ENCODE assay signal across 29 cellular contexts in genomic region chr1:164226977-164227376, GRCh38.
"Had no signal": no experiment of that assay in that cellular context is flagged by ENCODE, and none has a peak within 500 bp of the region (broad histone marks: within the 10 kb centered on the region; RNA-seq: fewer than 3 reads in every experiment).

No MANE protein-coding gene starts in this region.

- H3K4me1 ChIP-seq: stomach, suprapubic skin, testis, thyroid gland, tibial nerve, transverse colon, upper lobe of left lung, upper lobe of right lung, uterus, vagina had no signal

- FAIRE-seq: urothelium cell line had no signal

- H3K4me3 ChIP-seq: stomach, suprapubic skin, testis, thoracic aorta, thyroid gland, tibial artery, tibial nerve, transverse colon, upper lobe of left lung, upper lobe of right lung, uterus, vagina had no signal

- H3K27me3 ChIP-seq: stomach, suprapubic skin, testis, thyroid gland, tibial artery, tibial nerve, transverse colon, upper lobe of left lung, upper lobe of right lung, uterus, vagina had no signal

- H3K27me3 Mint-ChIP-seq: stimulated activated memory B cell treated with anti-CD40 and anti-IgM and Interleukin-4, amounts not matched to agents 10 μg/mL and 1 μg/mL and 100 μg/mL, for 72 hours; stimulated activated naive B cell treated with anti-CD40 and anti-IgM and Interleukin-4, amounts not matched to agents 10 μg/mL and 1 μg/mL and 100 μg/mL, for 72 hours; stimulated activated naive CD8-positive, alpha-beta T cell treated with anti-CD3 and anti-CD28 coated beads, Interleukin-15, amount 100 ng/mL, for 72 hours; stimulated activated naive CD8-positive, alpha-beta T cell treated with anti-CD3 and anti-CD28 coated beads, Interleukin-15, Interleukin-2, amounts not matched to agents 100 ng/mL and 50 ng/mL, for 24 hours; type B pancreatic cell had no signal

- ATAC-seq: stimulated activated effector memory CD8-positive, alpha-beta T cell treated with anti-CD3 and anti-CD28 coated beads, Interleukin-12 subunit alpha, Interleukin-12 subunit beta, amount 100 ng/mL, for 72 hours; stimulated activated memory B cell treated with anti-CD40 and anti-IgM and Interleukin-4, amounts not matched to agents 10 μg/mL and 1 μg/mL and 100 μg/mL, for 72 hours; stimulated activated naive B cell treated with anti-CD40 and anti-IgM and Interleukin-4, amounts not matched to agents 10 μg/mL and 1 μg/mL and 100 μg/mL, for 72 hours; stimulated activated naive CD8-positive, alpha-beta T cell treated with anti-CD3 and anti-CD28 coated beads, Interleukin-15, amount 100 ng/mL, for 72 hours; stimulated activated naive CD8-positive, alpha-beta T cell treated with anti-CD3 and anti-CD28 coated beads, Interleukin-15, Interleukin-2, amounts not matched to agents 100 U/mL and 50 U/mL, for 24 hours; upper lobe of right lung had no signal

- H3K27ac Mint-ChIP-seq: stimulated activated effector memory CD8-positive, alpha-beta T cell treated with anti-CD3 and anti-CD28 coated beads, Interleukin-12 subunit alpha, Interleukin-12 subunit beta, amount 100 ng/mL, for 72 hours; stimulated activated memory B cell treated with anti-CD40 and anti-IgM and Interleukin-4, amounts not matched to agents 10 μg/mL and 1 μg/mL and 100 μg/mL, for 72 hours; stimulated activated naive B cell treated with anti-CD40 and anti-IgM and Interleukin-4, amounts not matched to agents 10 μg/mL and 1 μg/mL and 100 μg/mL, for 72 hours; stimulated activated naive CD8-positive, alpha-beta T cell treated with anti-CD3 and anti-CD28 coated beads, Interleukin-15, amount 100 ng/mL, for 72 hours; stimulated activated naive CD8-positive, alpha-beta T cell treated with anti-CD3 and anti-CD28 coated beads, Interleukin-15, Interleukin-2, amounts not matched to agents 100 ng/mL and 50 ng/mL, for 24 hours; type B pancreatic cell had no signal

- H3K27ac ChIP-seq: stomach, suprapubic skin, testis, thoracic aorta, thyroid gland, tibial artery, tibial nerve, transverse colon, upper lobe of left lung, upper lobe of right lung, uterus, vagina had no signal

- DNase-seq: stimulated activated CD4-positive, alpha-beta T cell treated with anti-CD3 and anti-CD28 coated beads, Interleukin-2, amount 100 ng/mL, for 48 hours; stimulated activated CD4-positive, alpha-beta T cell treated with anti-CD3 and anti-CD28 coated beads, Interleukin-4, amount 100 ng/mL, for 1 hour; stimulated activated CD4-positive, alpha-beta T cell treated with anti-CD3 and anti-CD28 coated beads, Interleukin-4, amount 100 ng/mL, for 24 hours; stimulated activated CD4-positive, alpha-beta T cell treated with anti-CD3 and anti-CD28 coated beads, Interleukin-4, amount 100 ng/mL, for 4 hours; stimulated activated CD8-positive, alpha-beta memory T cell treated with anti-CD3 and anti-CD28 coated beads, Interleukin-4, amount 100 ng/mL, for 48 hours; stimulated activated naive B cell treated with anti-CD40 and anti-IgM and Interleukin-4, amounts not matched to agents 10 μg/mL and 1 μg/mL and 100 μg/mL, for 72 hours; stimulated activated naive CD4-positive, alpha-beta T cell; stimulated activated naive CD4-positive, alpha-beta T cell treated with Interleukin-2 at 50 U/mL for 16 hours; stimulated activated naive CD8-positive, alpha-beta T cell treated with anti-CD3 and anti-CD28 coated beads, Interleukin-15, amount 100 ng/mL, for 72 hours; stimulated activated naive CD8-positive, alpha-beta T cell treated with anti-CD3 and anti-CD28 coated beads, Interleukin-15, Interleukin-2, amounts not matched to agents 100 U/mL and 50 U/mL, for 24 hours; stomach; substantia nigra; testis; thyroid gland; tibial artery; transverse colon; trophoblast cell; upper lobe of left lung; upper lobe of right lung; uterus had no signal

- H3K4me1 Mint-ChIP-seq: stimulated activated effector memory CD8-positive, alpha-beta T cell treated with anti-CD3 and anti-CD28 coated beads, Interleukin-12 subunit alpha, Interleukin-12 subunit beta, amount 100 ng/mL, for 72 hours; stimulated activated memory B cell treated with anti-CD40 and anti-IgM and Interleukin-4, amounts not matched to agents 10 μg/mL and 1 μg/mL and 100 μg/mL, for 72 hours; stimulated activated naive B cell treated with anti-CD40 and anti-IgM and Interleukin-4, amounts not matched to agents 10 μg/mL and 1 μg/mL and 100 μg/mL, for 72 hours; stimulated activated naive CD8-positive, alpha-beta T cell treated with anti-CD3 and anti-CD28 coated beads, Interleukin-15, amount 100 ng/mL, for 72 hours had no signal

- H3K36me3 Mint-ChIP-seq: stimulated activated effector memory CD8-positive, alpha-beta T cell treated with anti-CD3 and anti-CD28 coated beads, Interleukin-12 subunit alpha, Interleukin-12 subunit beta, amount 100 ng/mL, for 72 hours; stimulated activated memory B cell treated with anti-CD40 and anti-IgM and Interleukin-4, amounts not matched to agents 10 μg/mL and 1 μg/mL and 100 μg/mL, for 72 hours; stimulated activated naive B cell treated with anti-CD40 and anti-IgM and Interleukin-4, amounts not matched to agents 10 μg/mL and 1 μg/mL and 100 μg/mL, for 72 hours; type B pancreatic cell had no signal

- H3K36me3 ChIP-seq: stomach, suprapubic skin, thoracic aorta, thyroid gland, tibial artery, tibial nerve, transverse colon, upper lobe of left lung, upper lobe of right lung, uterus, vagina had no signal

- H3K9me3 ChIP-seq: stomach, suprapubic skin, testis, thoracic aorta, thyroid gland, tibial artery, upper lobe of left lung, upper lobe of right lung, uterus, vagina had no signal

- H3K4me3 Mint-ChIP-seq: stimulated activated effector memory CD8-positive, alpha-beta T cell treated with anti-CD3 and anti-CD28 coated beads, Interleukin-12 subunit alpha, Interleukin-12 subunit beta, amount 100 ng/mL, for 72 hours; stimulated activated memory B cell treated with anti-CD40 and anti-IgM and Interleukin-4, amounts not matched to agents 10 μg/mL and 1 μg/mL and 100 μg/mL, for 72 hours; stimulated activated naive B cell treated with anti-CD40 and anti-IgM and Interleukin-4, amounts not matched to agents 10 μg/mL and 1 μg/mL and 100 μg/mL, for 72 hours; stimulated activated naive CD8-positive, alpha-beta T cell treated with anti-CD3 and anti-CD28 coated beads, Interleukin-15, amount 100 ng/mL, for 72 hours; stimulated activated naive CD8-positive, alpha-beta T cell treated with anti-CD3 and anti-CD28 coated beads, Interleukin-15, Interleukin-2, amounts not matched to agents 100 ng/mL and 50 ng/mL, for 24 hours; type B pancreatic cell had no signal
